Comparison of ENCODE assay signal across 23 cellular contexts in the genomic region with DNA sequence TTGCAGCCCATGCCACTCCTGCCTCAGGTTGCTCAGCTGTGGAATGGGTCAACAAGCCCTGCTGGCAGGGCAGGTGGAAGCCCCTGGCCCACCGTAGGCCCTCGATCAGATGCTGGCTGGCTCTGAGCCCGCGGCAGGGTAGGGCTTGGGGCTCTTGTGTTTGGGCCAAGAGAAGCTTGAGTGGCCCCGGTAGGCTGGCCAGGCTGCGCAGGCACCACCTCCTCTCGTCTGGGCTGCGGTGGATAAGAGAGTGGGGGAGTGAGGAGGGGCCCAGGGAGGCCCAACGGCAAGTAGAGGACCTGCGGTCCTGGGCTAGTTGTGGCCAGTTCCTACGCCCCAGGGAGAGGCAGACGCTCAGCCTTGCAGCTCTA.
"Had no signal": no experiment of that assay in that cellular context is flagged by ENCODE, and none has a peak within 500 bp of the region (broad histone marks: within the 10 kb centered on the region; RNA-seq: fewer than 3 reads in every experiment).

No MANE protein-coding gene starts in this region.

- H3K9me3 ChIP-seq: body of pancreas, colonic mucosa, esophagus squamous epithelium, heart right ventricle, upper lobe of left lung had no signal

- H3K27ac Mint-ChIP-seq: activated naive CD4-positive, alpha-beta T cell treated with anti-CD3 and anti-CD28 coated beads, Interleukin-2, amount 50 U/mL, for 72 hours; activated T-helper 1 cell treated with anti-CD3 and anti-CD28 coated beads, Interleukin-12 subunit alpha, Interleukin-12 subunit beta, Interleukin-2, Interleukin-4 antibody, amounts not matched to agents 30 ng/mL and 10 ng/mL and 1 ng/mL, durations not matched to agents 14 hours and 24 hours and 36 hours; natural killer cell; progenitor cell of endocrine pancreas; stimulated activated effector memory CD8-positive, alpha-beta T cell treated with anti-CD3 and anti-CD28 coated beads, Interleukin-12 subunit alpha, Interleukin-12 subunit beta, amount 100 ng/mL, for 72 hours; T-helper 17 cell had no signal

- H3K4me3 Mint-ChIP-seq: activated T-helper 1 cell treated with anti-CD3 and anti-CD28 coated beads, Interleukin-12 subunit alpha, Interleukin-12 subunit beta, Interleukin-2, Interleukin-4 antibody, amounts not matched to agents 30 ng/mL and 10 ng/mL and 1 ng/mL, durations not matched to agents 14 hours and 24 hours and 36 hours; natural killer cell; stimulated activated effector memory CD8-positive, alpha-beta T cell treated with anti-CD3 and anti-CD28 coated beads, Interleukin-12 subunit alpha, Interleukin-12 subunit beta, amount 100 ng/mL, for 72 hours; stimulated activated naive CD8-positive, alpha-beta T cell treated with anti-CD3 and anti-CD28 coated beads, Interleukin-15, amount 100 ng/mL, for 72 hours; T-helper 17 cell had no signal

- H3K4me1 Mint-ChIP-seq: natural killer cell; stimulated activated effector memory CD8-positive, alpha-beta T cell treated with anti-CD3 and anti-CD28 coated beads, Interleukin-12 subunit alpha, Interleukin-12 subunit beta, amount 100 ng/mL, for 72 hours; stimulated activated naive CD8-positive, alpha-beta T cell treated with anti-CD3 and anti-CD28 coated beads, Interleukin-15, amount 100 ng/mL, for 72 hours; T-helper 17 cell had no signal

- H3K27me3 ChIP-seq: body of pancreas, colonic mucosa, upper lobe of left lung had no signal

- DNase-seq: activated CD8-positive, alpha-beta memory T cell treated with anti-CD3 and anti-CD28 coated beads, Interleukin-2, amount 50 U/mL, for 4 hours; activated effector memory CD4-positive, alpha-beta T cell treated with anti-CD3 and anti-CD28 coated beads, Interleukin-2, amount 50 U/mL, for 16 hours; activated T-cell treated with anti-CD3 and anti-CD28 coated beads, Interleukin-2, amount 50 U/mL, for 1 hour; effector CD8-positive, alpha-beta T cell; esophagus squamous epithelium; foreskin melanocyte; natural killer cell; stimulated activated CD4-positive, alpha-beta T cell treated with anti-CD3 and anti-CD28 coated beads, Interleukin-4, amount 100 ng/mL, for 24 hours; T-helper 17 cell; T1000 had no signal

- H3K27ac ChIP-seq: body of pancreas, colonic mucosa, epithelial cell of prostate, esophagus squamous epithelium, heart right ventricle, skin epidermis, upper lobe of left lung, WERI-Rb-1 had no signal

- H3K36me3 ChIP-seq: colonic mucosa, esophagus squamous epithelium, upper lobe of left lung, WERI-Rb-1 had no signal

- H3K9me3 Mint-ChIP-seq: activated T-helper 1 cell treated with anti-CD3 and anti-CD28 coated beads, Interleukin-12 subunit alpha, Interleukin-12 subunit beta, Interleukin-2, Interleukin-4 antibody, amounts not matched to agents 30 ng/mL and 10 ng/mL and 1 ng/mL, durations not matched to agents 14 hours and 24 hours and 36 hours; stimulated activated effector memory CD8-positive, alpha-beta T cell treated with anti-CD3 and anti-CD28 coated beads, Interleukin-12 subunit alpha, Interleukin-12 subunit beta, amount 100 ng/mL, for 72 hours; stimulated activated naive CD8-positive, alpha-beta T cell treated with anti-CD3 and anti-CD28 coated beads, Interleukin-15, amount 100 ng/mL, for 72 hours had no signal

- ATAC-seq: T-helper 17 cell had no signal

- H3K4me3 ChIP-seq: body of pancreas, colonic mucosa, esophagus squamous epithelium, lung, skin epidermis, upper lobe of left lung had no signal

- H3K36me3 Mint-ChIP-seq: activated naive CD4-positive, alpha-beta T cell treated with anti-CD3 and anti-CD28 coated beads, Interleukin-2, amount 50 U/mL, for 72 hours; natural killer cell; stimulated activated effector memory CD8-positive, alpha-beta T cell treated with anti-CD3 and anti-CD28 coated beads, Interleukin-12 subunit alpha, Interleukin-12 subunit beta, amount 100 ng/mL, for 72 hours had no signal
